Comparison of ENCODE assay signal across 1 cellular context in the genomic region with DNA sequence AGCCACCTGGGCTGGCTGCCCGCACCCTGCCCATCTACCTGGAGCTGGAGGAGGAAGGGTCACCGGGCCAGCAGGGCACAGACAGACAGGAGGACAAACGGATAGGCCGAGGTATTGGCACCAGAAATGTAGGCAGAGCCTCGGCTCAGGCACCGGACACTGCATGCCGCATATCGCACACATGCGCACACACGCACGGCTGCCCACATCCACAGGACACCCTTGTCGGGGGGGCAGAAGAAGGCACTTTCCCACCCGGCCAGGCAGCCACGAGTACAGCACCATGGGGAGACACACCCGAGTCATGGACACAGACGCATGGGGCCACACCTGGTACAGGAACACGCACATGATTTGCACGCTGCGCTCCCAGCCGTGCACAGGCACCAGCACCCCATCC.
TF ChIP-seq lines count a peak whose summit lies in the region.

No MANE protein-coding gene starts in this region.

TF ChIP-seq in WTC11, 78 proteins besides CTCF, POLR2A, EP300 and RAD21 (continued from another document):
- TF ChIP-seq, protein P1, sequence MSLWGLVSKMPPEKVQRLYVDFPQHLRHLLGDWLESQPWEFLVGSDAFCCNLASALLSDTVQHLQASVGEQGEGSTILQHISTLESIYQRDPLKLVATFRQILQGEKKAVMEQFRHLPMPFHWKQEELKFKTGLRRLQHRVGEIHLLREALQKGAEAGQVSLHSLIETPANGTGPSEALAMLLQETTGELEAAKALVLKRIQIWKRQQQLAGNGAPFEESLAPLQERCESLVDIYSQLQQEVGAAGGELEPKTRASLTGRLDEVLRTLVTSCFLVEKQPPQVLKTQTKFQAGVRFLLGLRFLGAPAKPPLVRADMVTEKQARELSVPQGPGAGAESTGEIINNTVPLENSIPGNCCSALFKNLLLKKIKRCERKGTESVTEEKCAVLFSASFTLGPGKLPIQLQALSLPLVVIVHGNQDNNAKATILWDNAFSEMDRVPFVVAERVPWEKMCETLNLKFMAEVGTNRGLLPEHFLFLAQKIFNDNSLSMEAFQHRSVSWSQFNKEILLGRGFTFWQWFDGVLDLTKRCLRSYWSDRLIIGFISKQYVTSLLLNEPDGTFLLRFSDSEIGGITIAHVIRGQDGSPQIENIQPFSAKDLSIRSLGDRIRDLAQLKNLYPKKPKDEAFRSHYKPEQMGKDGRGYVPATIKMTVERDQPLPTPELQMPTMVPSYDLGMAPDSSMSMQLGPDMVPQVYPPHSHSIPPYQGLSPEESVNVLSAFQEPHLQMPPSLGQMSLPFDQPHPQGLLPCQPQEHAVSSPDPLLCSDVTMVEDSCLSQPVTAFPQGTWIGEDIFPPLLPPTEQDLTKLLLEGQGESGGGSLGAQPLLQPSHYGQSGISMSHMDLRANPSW (CRISPR knock-in tag; conservative IDR thresholded peaks at IDR 0.05; ENCODE audit: low read depth): no peak
- TF ChIP-seq, protein P2, sequence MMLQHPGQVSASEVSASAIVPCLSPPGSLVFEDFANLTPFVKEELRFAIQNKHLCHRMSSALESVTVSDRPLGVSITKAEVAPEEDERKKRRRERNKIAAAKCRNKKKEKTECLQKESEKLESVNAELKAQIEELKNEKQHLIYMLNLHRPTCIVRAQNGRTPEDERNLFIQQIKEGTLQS (CRISPR knock-in tag; conservative IDR thresholded peaks at IDR 0.05): no peak
- TF ChIP-seq NR2C2 (CRISPR knock-in tag; IDR thresholded peaks at IDR 0.05) (no peak), SMAD3 (CRISPR knock-in tag; IDR thresholded peaks at IDR 0.05; ENCODE audit: borderline replicate concordance) (no peak), ZNF317 (CRISPR knock-in tag; IDR thresholded peaks at IDR 0.05; ENCODE audit: borderline replicate concordance, low read depth) (no peak), RELA (CRISPR knock-in tag; IDR thresholded peaks at IDR 0.05; ENCODE audit: borderline replicate concordance) (no peak), ZNF416 (CRISPR knock-in tag; IDR thresholded peaks at IDR 0.05) (no peak), IRF2 (CRISPR knock-in tag; IDR thresholded peaks at IDR 0.05; ENCODE audit: borderline replicate concordance, low read depth) (no peak), CREB1 (CRISPR knock-in tag; IDR thresholded peaks at IDR 0.05) (no peak), ZNF671 (CRISPR knock-in tag; IDR thresholded peaks at IDR 0.05) (no peak), GTF2I (CRISPR knock-in tag; conservative IDR thresholded peaks at IDR 0.05) (no peak), NFATC4 (CRISPR knock-in tag; IDR thresholded peaks at IDR 0.05) (no peak), FOXK1 (CRISPR knock-in tag; IDR thresholded peaks at IDR 0.05) (no peak), HMGA2 (CRISPR knock-in tag; IDR thresholded peaks at IDR 0.05) (no peak), ATF1 (CRISPR knock-in tag; IDR thresholded peaks at IDR 0.05) (no peak)
